2 cellular contexts compared by ENCODE assay signal in the genomic region with DNA sequence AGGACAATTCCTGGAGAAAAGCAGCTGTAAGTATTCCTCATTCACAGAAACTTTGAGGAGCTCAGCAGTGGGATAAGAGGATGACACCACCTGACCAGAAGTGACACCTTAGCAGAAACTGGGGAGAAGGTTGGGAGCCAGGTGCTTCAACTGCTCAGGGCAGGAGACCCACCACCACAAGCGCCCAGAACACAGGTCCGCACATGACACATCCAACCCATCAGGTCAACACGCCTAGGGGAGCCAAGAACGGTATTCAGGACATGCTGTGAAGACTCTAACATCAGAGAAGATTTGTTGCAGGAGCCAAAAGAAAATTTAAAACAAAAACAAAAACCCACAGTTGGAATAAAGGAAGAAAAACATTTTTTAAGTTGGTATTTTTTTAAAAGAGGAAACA.
TF ChIP-seq lines count a peak whose summit lies in the region.

No MANE protein-coding gene starts in this region.

TF ChIP-seq in IMR-90, 13 proteins besides CTCF, POLR2A, EP300 and RAD21:
- TF ChIP-seq MAFK (IDR thresholded peaks at IDR 0.05; ENCODE audit: low read depth, low read length) (no peak), CHD1 (IDR thresholded peaks at IDR 0.05; ENCODE audit: low read depth, low read length) (no peak), RCOR1 (IDR thresholded peaks at IDR 0.05; ENCODE audit: insufficient replicate concordance, low read length) (no peak), NFE2L2 (IDR thresholded peaks at IDR 0.05; ENCODE audit: low read depth, low read length) (no peak), USF2 (IDR thresholded peaks at IDR 0.05; ENCODE audit: low read depth, low read length) (no peak), MXI1 (IDR thresholded peaks at IDR 0.05; ENCODE audit: borderline replicate concordance, low read depth, low read length) (no peak), FOS (IDR thresholded peaks at IDR 0.05; ENCODE audit: low read depth, low read length) (no peak)

TF ChIP-seq in HepG2, 621 proteins besides CTCF, POLR2A, EP300 and RAD21:
- no peak for TF ChIP-seq ZNF317 (CRISPR knock-in tag; IDR thresholded peaks at IDR 0.05)
- TF ChIP-seq CCDC6 (CRISPR knock-in tag; IDR thresholded peaks at IDR 0.05) = no peak
- no peak for TF ChIP-seq HIC2 (CRISPR knock-in tag; IDR thresholded peaks at IDR 0.05; ENCODE audit: low read depth)
- TF ChIP-seq ZNF816 (CRISPR knock-in tag; IDR thresholded peaks at IDR 0.05; ENCODE audit: borderline replicate concordance) = no peak
- TF ChIP-seq, protein P1, sequence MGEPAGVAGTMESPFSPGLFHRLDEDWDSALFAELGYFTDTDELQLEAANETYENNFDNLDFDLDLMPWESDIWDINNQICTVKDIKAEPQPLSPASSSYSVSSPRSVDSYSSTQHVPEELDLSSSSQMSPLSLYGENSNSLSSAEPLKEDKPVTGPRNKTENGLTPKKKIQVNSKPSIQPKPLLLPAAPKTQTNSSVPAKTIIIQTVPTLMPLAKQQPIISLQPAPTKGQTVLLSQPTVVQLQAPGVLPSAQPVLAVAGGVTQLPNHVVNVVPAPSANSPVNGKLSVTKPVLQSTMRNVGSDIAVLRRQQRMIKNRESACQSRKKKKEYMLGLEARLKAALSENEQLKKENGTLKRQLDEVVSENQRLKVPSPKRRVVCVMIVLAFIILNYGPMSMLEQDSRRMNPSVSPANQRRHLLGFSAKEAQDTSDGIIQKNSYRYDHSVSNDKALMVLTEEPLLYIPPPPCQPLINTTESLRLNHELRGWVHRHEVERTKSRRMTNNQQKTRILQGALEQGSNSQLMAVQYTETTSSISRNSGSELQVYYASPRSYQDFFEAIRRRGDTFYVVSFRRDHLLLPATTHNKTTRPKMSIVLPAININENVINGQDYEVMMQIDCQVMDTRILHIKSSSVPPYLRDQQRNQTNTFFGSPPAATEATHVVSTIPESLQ (CRISPR knock-in tag; conservative IDR thresholded peaks at IDR 0.05) = no peak
- no peak for TF ChIP-seq ZNF883 (CRISPR knock-in tag; IDR thresholded peaks at IDR 0.05; ENCODE audit: not compliant biosample characterization)
- TF ChIP-seq ZNF33A (CRISPR knock-in tag; IDR thresholded peaks at IDR 0.05; ENCODE audit: borderline replicate concordance) = 0 out of 2 replicates have a peak, but pooled peaks have one; percentile 41
- TF ChIP-seq ISL2 (CRISPR knock-in tag; IDR thresholded peaks at IDR 0.05) = no peak
